1 cellular context compared by ENCODE assay signal in genomic region chr4:118005883-118006282, GRCh38.
A peak's percentile ranks its signal among the peaks of the same experiment; 100 is the strongest.
TF ChIP-seq lines count a peak whose summit lies in the region.

No MANE protein-coding gene starts in this region.

TF ChIP-seq in H1, 55 proteins besides CTCF, POLR2A, EP300 and RAD21:
- no peak for TF ChIP-seq POLR2AphosphoS5 (IDR thresholded peaks at IDR 0.05; ENCODE audit: low read depth, low read length)
- no peak for TF ChIP-seq BRCA1 (IDR thresholded peaks at IDR 0.05; ENCODE audit: low read depth, low read length)
- peak; percentile 35; the same call in 1 of the 2 replicates for TF ChIP-seq TEAD4 (IDR thresholded peaks at IDR 0.05; ENCODE audit: low read depth, low read length)
- TF ChIP-seq NRF1 (IDR thresholded peaks at IDR 0.05; ENCODE audit: low read depth, low read length) = no peak
